ENCODE assay signal across 32 cellular contexts in genomic region chr2:187825108-187825507, GRCh38.
"Had no signal": no experiment of that assay in that cellular context is flagged by ENCODE, and none has a peak within 500 bp of the region (broad histone marks: within the 10 kb centered on the region; RNA-seq: fewer than 3 reads in every experiment).

No MANE protein-coding gene starts in this region.

- DNase-seq: Karpas-422, Kasumi-1, MG63, MM.1S, MV-4-11, NCI-H1048, NCI-H1092, NCI-H1092 treated with DMSO at 0.1 percent for 48 hours, NCI-H1105, NCI-H1105 treated with DMSO at 0.1 percent for 48 hours, NCI-H1417, NCI-H1417 treated with DMSO at 0.1 percent for 48 hours, NCI-H1436, NCI-H1436 treated with DMSO at 0.1 percent for 48 hours, NCI-H146, NCI-H1694, NCI-H1694 treated with DMSO at 0.1 percent for 48 hours, NCI-H187, NCI-H187 treated with DMSO at 0.1 percent for 48 hours, NCI-H1930, NCI-H2029, NCI-H2029 treated with DMSO at 0.1 percent for 48 hours, NCI-H2081, NCI-H2081 treated with DMSO at 0.1 percent for 48 hours, NCI-H2107, NCI-H2171, NCI-H2171 treated with DMSO at 0.1 percent for 48 hours, NCI-H2227 treated with DMSO at 0.1 percent for 48 hours, NCI-H226, NCI-H345, NCI-H446 treated with DMSO at 0.1 percent for 48 hours, NCI-H510A had no signal
